Comparison of ENCODE assay signal across 9 cellular contexts in genomic region chr15:71237456-71238188, GRCh38.
DNase-seq lines count a peak whose midpoint lies in the region; ATAC-seq, FAIRE-seq and TF ChIP-seq lines count a peak whose summit lies in the region.
"Had no signal": no experiment of that assay in that cellular context is flagged by ENCODE, and none has a peak within 500 bp of the region (broad histone marks: within the 10 kb centered on the region; RNA-seq: fewer than 3 reads in every experiment).

No MANE protein-coding gene starts in this region.

- no TSS peak for BruUV-seq in K562 (replicated peaks; lab: Mats Ljungman, UMichigan)

- no peak for TF ChIP-seq EP300 in K562 (IDR thresholded peaks at IDR 0.05; ENCODE audit: low read length)

- ATAC-seq in K562: peak; percentile 53; the same call in 1 of the 3 replicates
- no peak for ATAC-seq in HG03135 (IDR thresholded peaks at IDR 0.05; ENCODE audit: unreplicated experiment)

- H3K4me3 ChIP-seq in K562 (no peak overlapping the region), keratinocyte (ENCODE audit: control insufficient read depth in 2 of 3, extremely low read depth in 1 of 3, insufficient read depth in 2 of 3, low read depth in 1 of 3, low read length in 3 of 3) (no peak overlapping the region), H7 (ENCODE audit: insufficient read depth, low read depth, low read length) (no peak overlapping the region)

- H3K36me3 ChIP-seq in K562 (ENCODE audit: control insufficient read depth, insufficient read depth, low read length) (no peaks in the 10 kb centered on the region), keratinocyte (ENCODE audit: control insufficient read depth in 2 of 2, extremely low read depth in 1 of 2, insufficient read depth in 2 of 2, low read length in 2 of 2) (peaks cover 17 to 35% of the 10 kb centered on the region in 2 experiments), H7 (replicated peaks; ENCODE audit: control insufficient read depth, insufficient read depth, low read length) (no peaks in the 10 kb centered on the region)

- H3K27me3 ChIP-seq in K562 (ENCODE audit: control insufficient read depth in 2 of 2, insufficient read depth in 2 of 2, low read length in 2 of 2) (no peaks in the 10 kb centered on the region), keratinocyte (ENCODE audit: control insufficient read depth, extremely low read depth, insufficient read depth, low read length) (no peaks in the 10 kb centered on the region), H7 (ENCODE audit: control insufficient read depth, insufficient read depth, low read length) (no peaks in the 10 kb centered on the region)

- no peak for TF ChIP-seq RAD21 in K562 (CRISPR knock-in tag; conservative IDR thresholded peaks at IDR 0.05 in 1 of 2, IDR thresholded peaks at IDR 0.05 in 1 of 2)

- TF ChIP-seq CTCF in K562 (IDR thresholded peaks at IDR 0.05 in 2 of 3, conservative IDR thresholded peaks at IDR 0.05 in 1 of 3; ENCODE audit: insufficient read depth in 2 of 3, low read depth in 1 of 3, low read length in 3 of 3) (no peak), keratinocyte (optimal IDR thresholded peaks at IDR 0.05 in 1 of 3, IDR thresholded peaks at IDR 0.05 in 1 of 3, conservative IDR thresholded peaks at IDR 0.05 in 1 of 3; ENCODE audit: extremely low read depth in 1 of 3, insufficient read depth in 2 of 3, low read length in 3 of 3) (peak in 1 of 3 experiments; percentile 13)

- in situ Hi-C loops in K562 (cut with MboI): no loop called here

- intact Hi-C loops in K562 (cut with micrococcal nuclease): no loop called here

- H3K27ac ChIP-seq in K562 (ENCODE audit: extremely low read depth, low read depth, low read length): no peak overlapping the region
- H3K27ac ChIP-seq in keratinocyte (ENCODE audit: control insufficient read depth, insufficient read depth, low read length): peak overlapping the region; percentile 61

- dilution Hi-C loops in keratinocyte (cut with MboI; ENCODE audit: extremely low pct_ligation_motif_present, low sequenced_read_pairs): no loop called here

- WGBS in K562 (ENCODE audit: insufficient coverage, low coverage, missing lambda C conversion rate): under 1% methylated on average over 11 of the region's 11 CpGs

- H3K4me2 ChIP-seq in K562 (ENCODE audit: insufficient read depth, low read length): no peak overlapping the region
- H3K4me2 ChIP-seq in keratinocyte (ENCODE audit: control insufficient read depth, extremely low read depth, insufficient read depth, low read depth, low read length): no peak overlapping the region

- DNase-seq in 8988T: peak; percentile 33
- DNase-seq in HS-27A (ENCODE audit: low read depth): peak; percentile 72
- peak in 2 of 4 experiments; percentile 13 to 16 for DNase-seq in K562 (ENCODE audit: extremely low read depth in 1 of 4, low spot score in 3 of 4)
- peak; percentile 86 for DNase-seq in keratinocyte (ENCODE audit: low read depth, low spot score)
- DNase-seq in cerebellum (ENCODE audit: low spot score): no peak
- DNase-seq in NCI-H1694 treated with DMSO at 0.1 percent for 48 hours (lab: John Stamatoyannopoulos, UW): no peak
- no peak for DNase-seq in H7
- DNase-seq: T-helper 2 cell had no signal

- no peaks in the 10 kb centered on the region for H3K9me3 ChIP-seq in K562 (replicated peaks; ENCODE audit: control insufficient read depth, insufficient read depth, low read depth, low read length)
- no peaks in the 10 kb centered on the region for H3K9me3 ChIP-seq in keratinocyte (ENCODE audit: control insufficient read depth, low read depth, low read length)

- FAIRE-seq in K562 (lab: Jason Lieb, UNC): no peak
- FAIRE-seq in keratinocyte (lab: Jason Lieb, UNC): peak; percentile 100

- H2AFZ ChIP-seq in K562 (ENCODE audit: low read depth, low read length): no peak overlapping the region
- H2AFZ ChIP-seq in keratinocyte (ENCODE audit: control insufficient read depth, low read length): no peak overlapping the region

- CTCF ChIA-PET in K562 (lab: Yijun Ruan, JAX; ENCODE audit: low intra/inter-chr PET ratio): no interaction called here

- H3K9me1 ChIP-seq in K562 (ENCODE audit: control insufficient read depth, insufficient read depth, low read length) (no peaks in the 10 kb centered on the region), keratinocyte (ENCODE audit: control insufficient read depth, extremely low read depth, insufficient read depth, low read length) (no peaks in the 10 kb centered on the region)

- H4K20me1 ChIP-seq in K562 (replicated peaks; ENCODE audit: control insufficient read depth, insufficient read depth, low read length) (no peaks in the 10 kb centered on the region), keratinocyte (ENCODE audit: control insufficient read depth, extremely low read depth, insufficient read depth, low read length) (no peaks in the 10 kb centered on the region)

- POLR2A ChIA-PET in K562 (lab: Yijun Ruan, JAX): no interaction called here

- no peaks in the 10 kb centered on the region; a peak in 1 of 5 replicates for H3K4me1 ChIP-seq in K562 (replicated peaks in 1 of 2; ENCODE audit: control insufficient read depth in 2 of 2, insufficient read depth in 2 of 2, low read length in 2 of 2)
- peaks cover 17% of the 10 kb centered on the region for H3K4me1 ChIP-seq in keratinocyte (ENCODE audit: control insufficient read depth, extremely low read depth, insufficient read depth, low read length)

- H3K79me2 ChIP-seq in K562 (ENCODE audit: control insufficient read depth, insufficient read depth, low read length) (no peaks in the 10 kb centered on the region), keratinocyte (ENCODE audit: control insufficient read depth, insufficient read depth, low read length) (no peaks in the 10 kb centered on the region)

- no peak overlapping the region for H3K9ac ChIP-seq in K562 (ENCODE audit: insufficient read depth in 1 of 2, low read depth in 2 of 2, low read length in 2 of 2)
- no peak overlapping the region for H3K9ac ChIP-seq in keratinocyte (ENCODE audit: control insufficient read depth, extremely low read depth, insufficient read depth, low read length)

- TF ChIP-seq POLR2A in K562 (conservative IDR thresholded peaks at IDR 0.05): no peak

TF ChIP-seq in K562, 482 proteins besides CTCF, POLR2A, EP300 and RAD21 (continues in another document):
- TF ChIP-seq L3MBTL2 (IDR thresholded peaks at IDR 0.05): peak; percentile 95
- TF ChIP-seq ZNF586 (CRISPR knock-in tag; conservative IDR thresholded peaks at IDR 0.05): no peak
- TF ChIP-seq CXXC5 (CRISPR knock-in tag; IDR thresholded peaks at IDR 0.05): no peak
- no peak for TF ChIP-seq FOS (IDR thresholded peaks at IDR 0.05; ENCODE audit: extremely low read depth, insufficient read length)
- TF ChIP-seq ZNF449 (CRISPR knock-in tag; IDR thresholded peaks at IDR 0.05): no peak
- TF ChIP-seq REST (CRISPR knock-in tag; IDR thresholded peaks at IDR 0.05; ENCODE audit: low read depth): no peak
- no peak for TF ChIP-seq RAD51 (IDR thresholded peaks at IDR 0.05; ENCODE audit: borderline replicate concordance, low read depth)
- TF ChIP-seq BRF1 (IDR thresholded peaks at IDR 0.05; ENCODE audit: borderline replicate concordance, extremely low read depth, insufficient read length): no peak
- TF ChIP-seq ZNF133 (CRISPR knock-in tag; IDR thresholded peaks at IDR 0.05): no peak
- TF ChIP-seq PTTG1 (tag; IDR thresholded peaks at IDR 0.05; ENCODE audit: low read depth): no peak
- no peak for TF ChIP-seq TCF7 (IDR thresholded peaks at IDR 0.05; ENCODE audit: borderline replicate concordance)

Comparison
In these comparisons a context has a peak if more than half of its experiments do, and no peak if none do; other contexts are left out.
1. DNase-seq: peak in 8988T (single experiment), HS-27A (single experiment) and keratinocyte (single experiment); none in cerebellum (single experiment), NCI-H1694 treated with DMSO at 0.1 percent for 48 hours (single experiment) and H7 (single experiment).